8 cellular contexts compared by ENCODE assay signal in genomic region chr11:83285131-83285770, GRCh38. TPM values are rescaled to one million over a fixed set of nuclear protein-coding genes. Genes with fewer than 3 reads are reported as not detected.
DNase-seq lines count a peak whose midpoint lies in the region; ATAC-seq, FAIRE-seq and TF ChIP-seq lines count a peak whose summit lies in the region.

No MANE protein-coding gene starts in this region.

- H3K4me1 ChIP-seq in A549: peaks cover 7% of the 10 kb centered on the region; the same call in 2 of the 3 replicates

- peaks cover 2% of the 10 kb centered on the region for H3K27me3 Mint-ChIP-seq in activated naive CD8-positive, alpha-beta T cell treated with anti-CD3 and anti-CD28 coated beads, Interleukin-2, amount 10 ng/mL, durations not matched to agents 7 days and 5 days

- H3K4me1 Mint-ChIP-seq in activated naive CD8-positive, alpha-beta T cell treated with anti-CD3 and anti-CD28 coated beads, Interleukin-2, amount 10 ng/mL, durations not matched to agents 7 days and 5 days: peaks cover 27% of the 10 kb centered on the region

- DNase-seq in A549 (ENCODE audit: low read depth in 1 of 2, low spot score in 1 of 2): no peak
- DNase-seq in GM19239 (ENCODE audit: insufficient read length, low spot score): peak; percentile 22
- DNase-seq in activated naive CD8-positive, alpha-beta T cell treated with anti-CD3 and anti-CD28 coated beads, Interleukin-2, amount 10 ng/mL, durations not matched to agents 7 days and 5 days: no peak
- no peak for DNase-seq in substantia nigra (lab: John Stamatoyannopoulos, UW)
- no peak for DNase-seq in NCI-H774 (lab: John Stamatoyannopoulos, UW)
- no peak for DNase-seq in NCI-H526 treated with DMSO at 0.1 percent for 48 hours (lab: John Stamatoyannopoulos, UW)

- ATAC-seq in A549 (peak in 1 of 2 experiments; percentile 82; a peak in 4 of 6 replicates), HG03196 (IDR thresholded peaks at IDR 0.05; ENCODE audit: unreplicated experiment) (peak; percentile 47)
- ATAC-seq in activated naive CD8-positive, alpha-beta T cell treated with anti-CD3 and anti-CD28 coated beads, Interleukin-2, amount 10 ng/mL, durations not matched to agents 7 days and 5 days (ENCODE audit: low read depth): peak; percentile 43

- no peaks in the 10 kb centered on the region for H3K9me3 ChIP-seq in A549
- H3K9me3 ChIP-seq in iPS-18c (ENCODE audit: control insufficient read depth, insufficient read depth, low read length): no peaks in the 10 kb centered on the region

- TF ChIP-seq RAD21 in A549 (conservative IDR thresholded peaks at IDR 0.05 in 1 of 2, IDR thresholded peaks at IDR 0.05 in 1 of 2): no peak

- H3K36me3 Mint-ChIP-seq in activated naive CD8-positive, alpha-beta T cell treated with anti-CD3 and anti-CD28 coated beads, Interleukin-2, amount 10 ng/mL, durations not matched to agents 7 days and 5 days: peaks cover 8% of the 10 kb centered on the region

- POLR2A ChIA-PET in A549 (lab: Yijun Ruan, JAX): interaction anchor here (0.5 to 2.6 kb wide), 14 partner anchors 9 to 535 kb away, joined by 3 to 34 read pairs (median 5); partner anchors contain the start of genes ANKRD42, DDIAS, PCF11 and PRCP
- POLR2A ChIA-PET in activated naive CD8-positive, alpha-beta T cell treated with anti-CD3 and anti-CD28 coated beads, Interleukin-2, amount 10 ng/mL, durations not matched to agents 7 days and 5 days (lab: Charles Lee): interaction anchor here (0.5 to 2.4 kb wide), 6 partner anchors 91 to 1497 kb away, joined by 3 to 24 read pairs (median 5); partner anchors contain the start of genes ANKRD42, DDIAS, PCF11 and PRCP

- H3K9me3 Mint-ChIP-seq in activated naive CD8-positive, alpha-beta T cell treated with anti-CD3 and anti-CD28 coated beads, Interleukin-2, amount 10 ng/mL, durations not matched to agents 7 days and 5 days: peaks cover 2% of the 10 kb centered on the region

- TF ChIP-seq EP300 in A549 (IDR thresholded peaks at IDR 0.05): no peak

- peak overlapping the region; percentile 81 for H3K4me3 ChIP-seq in A549
- H3K4me3 ChIP-seq in iPS-18c (ENCODE audit: insufficient read depth, low read depth, low read length): peak overlapping the region; percentile 98

- CTCF ChIA-PET in A549 (lab: Yijun Ruan, JAX): interaction anchor here (0.9 to 1.2 kb wide), 2 partner anchors 9 to 10 kb away, joined by 3 to 4 read pairs; no protein-coding TSS in a partner anchor

- no peak for FAIRE-seq in A549 (lab: Jason Lieb, UNC)
- peak; percentile 40 for FAIRE-seq in GM19239 (lab: Jason Lieb, UNC)

- H3K4me3 Mint-ChIP-seq in activated naive CD8-positive, alpha-beta T cell treated with anti-CD3 and anti-CD28 coated beads, Interleukin-2, amount 10 ng/mL, durations not matched to agents 7 days and 5 days: peak overlapping the region; percentile 98

- TF ChIP-seq CTCF in A549 (IDR thresholded peaks at IDR 0.05): no peak

- H3K27ac ChIP-seq in A549 (peak overlapping the region; percentile 93 to 95), substantia nigra (ENCODE audit: low read depth, low read length, poor library complexity, severe bottlenecking) (peak overlapping the region; percentile 99)

- 4% methylated on average over 14 of the region's 22 CpGs for WGBS in A549 (ENCODE audit: missing lambda C conversion rate)

- no peak for TF ChIP-seq POLR2A in A549 (IDR thresholded peaks at IDR 0.05; ENCODE audit: low read length)

- H3K27ac Mint-ChIP-seq in activated naive CD8-positive, alpha-beta T cell treated with anti-CD3 and anti-CD28 coated beads, Interleukin-2, amount 10 ng/mL, durations not matched to agents 7 days and 5 days: peak overlapping the region; percentile 99

- H3K4me2 ChIP-seq in A549: peak overlapping the region; percentile 96

TF ChIP-seq in A549, 52 proteins besides CTCF, POLR2A, EP300 and RAD21:
- no peak for TF ChIP-seq REST (IDR thresholded peaks at IDR 0.05)
- no peak for TF ChIP-seq BCL3 (IDR thresholded peaks at IDR 0.05)
- TF ChIP-seq ZFP36 (IDR thresholded peaks at IDR 0.05; ENCODE audit: borderline replicate concordance, partially characterized antibody): no peak
- TF ChIP-seq E2F6 (IDR thresholded peaks at IDR 0.05; ENCODE audit: borderline replicate concordance, low read depth): peak; percentile 70; the same call in 1 of the 2 replicates
- peak; percentile 71; the same call in 1 of the 2 replicates for TF ChIP-seq MAX (IDR thresholded peaks at IDR 0.05)

RNA-seq across cellular contexts. Expression of gene CCDC90B, which starts 0.9 kb away (rescaled TPM):
- 57.4 and 80.5 TPM in 2 replicates for polyA plus RNA-seq in A549 (2011; rRNA removed)
- polyA plus RNA-seq in A549 (2012; cell fraction: cytosol; rRNA removed): 21.7 and 22.3 TPM in 2 replicates
- polyA plus RNA-seq in A549 (2012; cell fraction: nucleus; rRNA removed): 9.0 and 9.2 TPM in 2 replicates
- polyA plus RNA-seq in A549 (2017; fragmentation: RNase III; extraction: RNeasy Plus Mini Kit Qiagen cat#74134 plus additional on column Dnase treatment): 63.7 to 65.9 TPM (median 65.5 TPM) in 3 replicates
- polyA minus RNA-seq in A549 (2011; rRNA and poly(A)+ RNA removed): 19.3 and 22.7 TPM in 2 replicates
- total RNA-seq in activated naive CD8-positive, alpha-beta T cell treated with anti-CD3 and anti-CD28 coated beads, Interleukin-2, amount 10 ng/mL, durations not matched to agents 7 days and 5 days: 10 to 100 TPM; 33.6 to 34.4 TPM
